ENCODE assay signal across 9 cellular contexts in genomic region chr13:28034256-28034655, GRCh38. TPM values are rescaled to one million over a fixed set of nuclear protein-coding genes. Genes with fewer than 3 reads are reported as not detected.
"Had no signal": no experiment of that assay in that cellular context is flagged by ENCODE, and none has a peak within 500 bp of the region (broad histone marks: within the 10 kb centered on the region; RNA-seq: fewer than 3 reads in every experiment).

No MANE protein-coding gene starts in this region.

- DNase-seq: GM23248, GOT3, H9, HCEC 1CT, KBM-7 had no signal

- FAIRE-seq: HepG2 had no signal

- H3K27ac Mint-ChIP-seq: H9, IgD-negative memory B cell had no signal

- H3K36me3 Mint-ChIP-seq: IgD-negative memory B cell had no signal

- ATAC-seq: HepG2 had no signal

- H3K4me1 Mint-ChIP-seq: H9 had no signal

- H3K27me3 Mint-ChIP-seq: IgD-negative memory B cell had no signal

- H3K4me3 Mint-ChIP-seq: H9, IgD-negative memory B cell had no signal

RNA-seq across cellular contexts. Expression of gene URAD, which starts 45.8 kb away (rescaled TPM):
- total RNA-seq: GM23248, H4, H9, HepG2, HT1080 had no signal
